In the genomic region with DNA sequence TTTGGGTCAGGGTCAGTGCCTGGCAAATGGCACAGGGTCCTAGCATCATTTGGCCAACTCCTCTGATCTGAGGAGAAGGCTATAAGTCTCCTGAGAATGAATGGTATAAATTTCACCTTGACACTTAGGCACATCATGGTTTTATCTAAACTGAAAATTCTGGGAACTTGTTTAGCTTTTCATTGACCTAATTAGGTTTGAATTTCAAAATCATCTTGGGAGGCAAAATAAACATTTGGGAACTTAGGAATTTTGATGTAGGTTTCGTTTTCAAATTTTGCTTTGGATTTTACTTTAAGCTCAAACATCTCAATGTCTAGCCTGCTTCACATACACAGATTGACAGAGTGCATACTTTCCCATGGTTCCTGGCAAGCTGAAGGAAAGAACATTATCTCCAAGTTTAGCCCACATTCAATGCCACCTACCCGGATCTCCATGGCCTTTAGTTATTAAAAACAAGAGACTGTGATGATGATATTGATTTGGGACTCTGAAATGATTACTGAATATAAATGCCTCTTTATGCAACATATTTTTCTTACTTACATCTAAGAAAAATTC, we compare ENCODE assay signal across 16 cellular contexts. TPM values are rescaled to one million over a fixed set of nuclear protein-coding genes. Genes with fewer than 3 reads are reported as not detected.
DNase-seq lines count a peak whose midpoint lies in the region; ATAC-seq, FAIRE-seq and TF ChIP-seq lines count a peak whose summit lies in the region.
"Had no signal": no experiment of that assay in that cellular context is flagged by ENCODE, and none has a peak within 500 bp of the region (broad histone marks: within the 10 kb centered on the region; RNA-seq: fewer than 3 reads in every experiment).

No MANE protein-coding gene starts in this region.

- TF ChIP-seq RAD21 in GM12878 (IDR thresholded peaks at IDR 0.05; ENCODE audit: insufficient read depth, low read depth, low read length) (no peak), HepG2 (CRISPR knock-in tag; IDR thresholded peaks at IDR 0.05) (no peak)

- H4K20me1 ChIP-seq in GM12878 (ENCODE audit: control insufficient read depth, insufficient read depth) (no peaks in the 10 kb centered on the region), HepG2 (ENCODE audit: insufficient read depth, low read length) (no peaks in the 10 kb centered on the region)

- no peak for DNase-seq in left ventricle myocardium inferior
- no peak for DNase-seq in heart left ventricle
- DNase-seq in GM12878 (ENCODE audit: low read depth, low spot score): no peak
- DNase-seq in HepG2 (ENCODE audit: low spot score): no peak
- DNase-seq in urothelium cell line (ENCODE audit: low spot score): no peak
- DNase-seq in stimulated activated CD4-positive, alpha-beta T cell treated with anti-CD3 and anti-CD28 coated beads, Interleukin-2, amount 100 ng/mL, for 48 hours: no peak
- no peak for DNase-seq in stimulated activated naive CD4-positive, alpha-beta T cell (lab: John Stamatoyannopoulos, UW)
- DNase-seq in GF-D8 (lab: John Stamatoyannopoulos, UW): no peak
- DNase-seq: DMS153, GM23248, NCI-H187, SHP77 had no signal

- H3K4me1 ChIP-seq in left ventricle myocardium inferior (peaks cover 38% of the 10 kb centered on the region), heart left ventricle (peaks cover 0 to 29% (median 11%) of the 10 kb centered on the region in 12 donors), GM12878 (ENCODE audit: control insufficient read depth, insufficient read depth, low read length) (peaks cover 50% of the 10 kb centered on the region), HepG2 (ENCODE audit: insufficient read depth, low read length) (peaks cover 30% of the 10 kb centered on the region)

- TF ChIP-seq CTCF in left ventricle myocardium inferior (IDR thresholded peaks at IDR 0.05; ENCODE audit: borderline replicate concordance): no peak
- no peak for TF ChIP-seq CTCF in heart left ventricle (IDR thresholded peaks at IDR 0.05)
- no peak for TF ChIP-seq CTCF in GM12878 (IDR thresholded peaks at IDR 0.05 in 2 of 3, conservative IDR thresholded peaks at IDR 0.05 in 1 of 3; ENCODE audit: control insufficient read depth in 2 of 3, extremely low read depth in 1 of 3, insufficient read depth in 1 of 3, low read depth in 3 of 3, low read length in 3 of 3)
- TF ChIP-seq CTCF in HepG2 (CRISPR knock-in tag; IDR thresholded peaks at IDR 0.05): no peak

- H3K36me3 ChIP-seq in left ventricle myocardium inferior: peaks cover 53% of the 10 kb centered on the region
- peaks cover 0 to 69% (median 25%) of the 10 kb centered on the region in 9 donors for H3K36me3 ChIP-seq in heart left ventricle
- H3K36me3 ChIP-seq in GM12878 (ENCODE audit: control insufficient read depth in 2 of 2, insufficient read depth in 2 of 2, low read length in 1 of 2): no peaks in the 10 kb centered on the region
- H3K36me3 ChIP-seq in HepG2 (replicated peaks in 1 of 2; ENCODE audit: control insufficient read depth in 1 of 2, insufficient read depth in 2 of 2, low read length in 2 of 2): no peaks in the 10 kb centered on the region

- RAD21 ChIA-PET in GM12878 (lab: Charles Lee; ENCODE audit: unreplicated experiment): interaction anchor here (0.9 to 2.3 kb wide), 6 partner anchors 12 to 193 kb away, joined by 3 to 18 read pairs (median 6); a partner anchor contains a TSS

- 48 to 61% (median 53%) methylated on average over 2 of the region's 2 CpGs for WGBS in heart left ventricle, 4 donors
- WGBS in GM12878 (ENCODE audit: insufficient coverage, insufficient replicate concordance, low lambda C conversion rate, missing lambda C conversion rate): 34% methylated on average over 2 of the region's 2 CpGs
- WGBS in HepG2 (ENCODE audit: low lambda C conversion rate): 32% methylated on average over 2 of the region's 2 CpGs

- ATAC-seq in heart left ventricle: no peak
- no peak for ATAC-seq in GM12878
- ATAC-seq in HepG2: no peak
- ATAC-seq: Panc1 had no signal

- SMC1A ChIA-PET in GM12878 (lab: Charles Lee; ENCODE audit: uncharacterized antibody, unreplicated experiment): interaction anchor here (1.1 to 2.4 kb wide), 14 partner anchors 9 to 242 kb away, joined by 3 to 21 read pairs (median 5); a partner anchor contains a TSS

- peak overlapping the region; percentile 45 for H2AFZ ChIP-seq in GM12878 (ENCODE audit: control insufficient read depth, low read depth, low read length)
- no peak overlapping the region for H2AFZ ChIP-seq in HepG2 (ENCODE audit: low read length)
- H2AFZ ChIP-seq: GM23248 had no signal

- H3K4me2 ChIP-seq in GM12878 (ENCODE audit: control insufficient read depth, insufficient read depth) (peak overlapping the region; percentile 46), HepG2 (ENCODE audit: low read depth, low read length) (peak overlapping the region; percentile 45; the same call in 1 of the 2 replicates)

- intact Hi-C loops in left ventricle myocardium inferior (cut with micrococcal nuclease) (no loop called here), heart left ventricle (cut with DNase I) (loop anchor here in 1 of 10 donors (10.0 kb wide), 1 partner anchor 60 kb away; no protein-coding TSS in a partner anchor), GM12878 (cut with micrococcal nuclease; ENCODE audit: unreplicated experiment) (loop anchor here (5.0 to 10.0 kb wide), 2 partner anchors 430 to 492 kb away; no protein-coding TSS in a partner anchor), HepG2 (cut with micrococcal nuclease; ENCODE audit: unreplicated experiment) (no loop called here)

- TF ChIP-seq POLR2A in heart left ventricle (IDR thresholded peaks at IDR 0.05) (no peak), GM12878 (IDR thresholded peaks at IDR 0.05; ENCODE audit: low read depth, low read length) (no peak), HepG2 (IDR thresholded peaks at IDR 0.05; ENCODE audit: insufficient read depth in 1 of 2, low read depth in 2 of 2, low read length in 2 of 2) (no peak)

- H3K79me2 ChIP-seq in GM12878 (ENCODE audit: control insufficient read depth, insufficient read depth, low read length): no peaks in the 10 kb centered on the region
- no peaks in the 10 kb centered on the region for H3K79me2 ChIP-seq in HepG2 (ENCODE audit: insufficient read depth, low read length)

- H3K9me3 ChIP-seq in left ventricle myocardium inferior (replicated peaks) (no peaks in the 10 kb centered on the region), heart left ventricle (no peaks in the 10 kb centered on the region), GM12878 (replicated peaks; ENCODE audit: control insufficient read depth, insufficient read depth, low read length) (no peaks in the 10 kb centered on the region), HepG2 (ENCODE audit: low read length) (no peaks in the 10 kb centered on the region)

- FAIRE-seq in GM12878 (lab: Jason Lieb, UNC) (no peak), HepG2 (lab: Jason Lieb, UNC) (no peak), urothelium cell line (lab: Jason Lieb, UNC) (peak; percentile 55)

- CTCF ChIA-PET in GM12878 (lab: Yijun Ruan, JAX): interaction anchor here (0.7 to 2.4 kb wide), 6 partner anchors 11 to 190 kb away, joined by 3 to 23 read pairs (median 4); no protein-coding TSS in a partner anchor
- CTCF ChIA-PET in HepG2 (lab: Yijun Ruan, JAX; ENCODE audit: low intra/inter-chr PET ratio, low total read pairs): no interaction called here

- POLR2A ChIA-PET in GM12878 (lab: Charles Lee): interaction anchor here (0.6 to 1.9 kb wide), 5 partner anchors 21 to 190 kb away, joined by 4 to 7 read pairs (median 4); no protein-coding TSS in a partner anchor
- POLR2A ChIA-PET in HepG2 (lab: Yijun Ruan, JAX): interaction anchor here (1.6 kb wide), 1 partner anchor 9 kb away, joined by 5 read pairs; no protein-coding TSS in a partner anchor

- no peak overlapping the region for H3K4me3 ChIP-seq in left ventricle myocardium inferior
- no peak overlapping the region for H3K4me3 ChIP-seq in heart left ventricle
- H3K4me3 ChIP-seq in GM12878: no peak overlapping the region
- no peak overlapping the region for H3K4me3 ChIP-seq in HepG2 (replicated peaks in 1 of 3; ENCODE audit: insufficient read depth in 1 of 3, low read depth in 2 of 3, low read length in 3 of 3)
- H3K4me3 ChIP-seq: GM23248 had no signal

- BruUV-seq in GM12878 (replicated peaks; lab: Mats Ljungman, UMichigan) (no TSS peak), HepG2 (replicated peaks; lab: Mats Ljungman, UMichigan) (no TSS peak)

- H3K27me3 ChIP-seq in left ventricle myocardium inferior (ENCODE audit: low read depth): no peaks in the 10 kb centered on the region
- no peaks in the 10 kb centered on the region for H3K27me3 ChIP-seq in heart left ventricle
- H3K27me3 ChIP-seq in GM12878 (replicated peaks in 1 of 2; ENCODE audit: control insufficient read depth in 2 of 2, insufficient read depth in 2 of 2, low read length in 1 of 2): no peaks in the 10 kb centered on the region
- no peaks in the 10 kb centered on the region; a peak in 1 of 5 replicates for H3K27me3 ChIP-seq in HepG2 (ENCODE audit: control insufficient read depth in 1 of 2, insufficient read depth in 2 of 2, low read length in 2 of 2)

- in situ Hi-C loops in GM12878 (cut with MboI): no loop called here
- in situ Hi-C loops in HepG2 (cut with HindIII; ENCODE audit: extremely low pct_ligation_motif_present, low pct_unique_long_range_greater_than_20kb): no loop called here

- TF ChIP-seq EP300 in GM12878 (IDR thresholded peaks at IDR 0.05; ENCODE audit: borderline replicate concordance in 1 of 2, control insufficient read depth in 1 of 2, low read depth in 2 of 2, low read length in 2 of 2): peak in 1 of 2 experiments; percentile 23; a peak in 1 of 4 replicates
- TF ChIP-seq EP300 in HepG2 (IDR thresholded peaks at IDR 0.05; ENCODE audit: low read depth in 2 of 2, low read length in 2 of 2): no peak
- no peak for TF ChIP-seq EP300 in HepG2 (CRISPR knock-in tag; IDR thresholded peaks at IDR 0.05; ENCODE audit: borderline replicate concordance)

- H3K27ac ChIP-seq in left ventricle myocardium inferior (replicated peaks): peak overlapping the region; percentile 10
- peak overlapping the region in 1 of 12 donors; percentile 4 for H3K27ac ChIP-seq in heart left ventricle
- H3K27ac ChIP-seq in GM12878 (ENCODE audit: control insufficient read depth, insufficient read depth): peak overlapping the region; percentile 53
- no peak overlapping the region for H3K27ac ChIP-seq in HepG2 (ENCODE audit: extremely low read length, insufficient read depth, low read length)
- H3K27ac ChIP-seq: 22Rv1, C4-2B, GM23248 had no signal

- H3K9ac ChIP-seq in GM12878 (ENCODE audit: control insufficient read depth, insufficient read depth, low read length) (no peak overlapping the region; the same call in 1 of the 2 replicates), HepG2 (ENCODE audit: insufficient read depth, low read depth, low read length) (no peak overlapping the region)
- H3K9ac ChIP-seq: GM23248 had no signal

RNA-seq across cellular contexts. Expression of a gene that starts 44.5 kb away (rescaled TPM):
- total RNA-seq in left ventricle myocardium inferior (667 TPM), heart left ventricle (1,000 to 10,000 TPM in 4 of 9 donors, 100 to 1,000 TPM in 5; 393 to 1,344 (median 852) TPM), GM12878 (2014; rRNA removed) (0.49 and 0.62 TPM in 2 replicates), GM12878 (2014; rRNA removed; fragmentation: Illumina TruSeq; extraction: Trizol) (0.55 and 0.76 TPM in 2 replicates), GM12878 (2021) (1.0 and 1.1 TPM in 2 replicates), HepG2 (2016; rRNA removed; fragmentation: Illumina TruSeq; extraction: Trizol) (0.46 and 1.0 TPM in 2 replicates)
- polyA plus RNA-seq in heart left ventricle (100 to 1,000 TPM; 112 to 262 TPM), GM12878 (2011; rRNA removed) (0.27 and 0.53 TPM in 2 replicates), GM12878 (2014; fragmentation: Illumina TruSeq; extraction: Trizol) (0.43 and 0.54 TPM in 2 replicates), GM12878 (2014; fragmentation: Nextera tagmentation; extraction: Ambion mirVana) (under 1 TPM; 0.06 to 0.11 TPM), GM12878 (2014; rRNA removed) (0.60 and 1.4 TPM in 2 replicates), GM12878 (2016; fragmentation: Nextera tagmentation; extraction: Ambion mirVana) (under 1 TPM; 0.51 to 0.62 TPM), HepG2 (2011; rRNA removed) (0.98 and 1.6 TPM in 2 replicates)
- 24.7 and 31.7 TPM in 2 replicates for total RNA-seq in GM12878 (2013; cell fraction: nucleolus; rRNA removed)
- polyA plus RNA-seq in GM12878 (2011; ENCODE audit: low read depth): 0.80 TPM
- polyA plus RNA-seq in GM12878 (2011; cell fraction: cytosol; rRNA removed): 0.40 and 0.43 TPM in 2 replicates
- polyA plus RNA-seq in GM12878 (2011; cell fraction: nucleus; rRNA removed): 0.56 and 2.3 TPM in 2 replicates
- 1.5 TPM in 2 replicates for polyA plus RNA-seq in GM12878 (2012)
- 0.37 and 0.88 TPM in 2 replicates for polyA minus RNA-seq in GM12878 (2011; rRNA and poly(A)+ RNA removed)
- polyA minus RNA-seq in GM12878 (2011; cell fraction: cytosol; rRNA and poly(A)+ RNA removed): 0.21 TPM in 1 of 2 replicates, not detected in the other
- 0.57 and 0.85 TPM in 2 replicates for polyA minus RNA-seq in GM12878 (2011; cell fraction: nucleus; rRNA and poly(A)+ RNA removed)
- total RNA-seq in HepG2 (2016; cell fraction: cytosol; rRNA removed; fragmentation: Illumina TruSeq; extraction: Trizol; ENCODE audit: low read depth): 0.35 and 1.3 TPM in 2 replicates
- total RNA-seq in HepG2 (2016; cell fraction: insoluble cytoplasmic fraction; rRNA removed; fragmentation: Illumina TruSeq; extraction: Trizol): 0.97 and 0.98 TPM in 2 replicates
- total RNA-seq in HepG2 (2016; cell fraction: membrane; rRNA removed; fragmentation: Illumina TruSeq; extraction: Trizol): 0.49 and 0.76 TPM in 2 replicates
- total RNA-seq in HepG2 (2016; cell fraction: nucleus; rRNA removed; fragmentation: Illumina TruSeq; extraction: Trizol): 0.47 and 1.3 TPM in 2 replicates
- polyA plus RNA-seq in HepG2 (2011; cell fraction: cytosol; rRNA removed): 1.0 and 1.4 TPM in 2 replicates
- polyA plus RNA-seq in HepG2 (2011; cell fraction: nucleus; rRNA removed): 3.6 and 4.1 TPM in 2 replicates
- 2.6 and 3.3 TPM in 2 replicates for polyA plus RNA-seq in HepG2 (2012)
- 0.16 and 0.17 TPM in 2 replicates for polyA plus RNA-seq in HepG2 (2016; cell fraction: cytosol; fragmentation: Illumina TruSeq; extraction: Trizol; ENCODE audit: low read depth)
- 0.60 and 0.63 TPM in 2 replicates for polyA plus RNA-seq in HepG2 (2016; cell fraction: insoluble cytoplasmic fraction; fragmentation: Illumina TruSeq; extraction: Trizol; ENCODE audit: low read depth)
- 0.25 and 0.37 TPM in 2 replicates for polyA plus RNA-seq in HepG2 (2016; cell fraction: membrane; fragmentation: Illumina TruSeq; extraction: Trizol; ENCODE audit: low read depth)
- 1.1 and 1.2 TPM in 2 replicates for polyA plus RNA-seq in HepG2 (2016; cell fraction: nucleus; fragmentation: Illumina TruSeq; extraction: Trizol; ENCODE audit: insufficient read depth, low read depth)
- polyA minus RNA-seq in HepG2 (2011; rRNA and poly(A)+ RNA removed; ENCODE audit: low replicate concordance): 0.75 and 0.82 TPM in 2 replicates
- 0.89 and 0.97 TPM in 2 replicates for polyA minus RNA-seq in HepG2 (2011; cell fraction: cytosol; rRNA and poly(A)+ RNA removed)
- polyA minus RNA-seq in HepG2 (2011; cell fraction: nucleus; rRNA and poly(A)+ RNA removed): 2.8 and 4.2 TPM in 2 replicates
- total RNA-seq: HT1080 had no signal

Comparison
In these comparisons a context has a peak if more than half of its experiments do, and no peak if none do; other contexts are left out.
1. RNA of a gene that starts 44.5 kb away (total RNA-seq): 393 to 1,344 TPM in heart left ventricle and 667 TPM in left ventricle myocardium inferior (single experiment); 0.49 to 31.7 TPM in GM12878 and 0.35 to 1.3 TPM in HepG2; every median in the first group is over 10 times any median in the second.